ENCODE assay signal across 8 cellular contexts in the genomic region with DNA sequence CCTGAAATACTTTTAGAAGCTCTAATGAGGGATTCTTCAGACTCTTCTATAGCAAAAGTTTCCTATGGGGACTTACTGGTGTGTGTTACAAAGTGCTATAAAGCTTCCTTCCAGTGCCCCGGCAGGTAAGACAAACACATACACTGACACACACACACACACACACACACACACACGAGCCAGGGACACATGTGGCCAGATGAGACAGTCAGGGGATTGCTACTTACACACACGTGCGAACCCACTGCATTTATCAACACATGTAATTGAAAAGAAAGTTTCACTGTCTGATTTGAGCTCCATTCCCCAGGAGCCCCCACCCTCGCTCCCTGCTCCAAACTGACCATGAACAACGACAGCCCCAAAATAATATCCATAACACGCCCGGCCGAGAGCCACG.
DNase-seq lines count a peak whose midpoint lies in the region; ATAC-seq, FAIRE-seq and TF ChIP-seq lines count a peak whose summit lies in the region.

No MANE protein-coding gene starts in this region.

- H3K4me2 ChIP-seq in GM23338 (peak overlapping the region; percentile 76), keratinocyte (ENCODE audit: control insufficient read depth, extremely low read depth, insufficient read depth, low read depth, low read length) (peak overlapping the region; percentile 99), smooth muscle cell (peak overlapping the region; percentile 100)

- H3K9me3 ChIP-seq in ascending aorta, result no peaks in the 10 kb centered on the region
- H3K9me3 ChIP-seq in keratinocyte (ENCODE audit: control insufficient read depth, low read depth, low read length), result no peaks in the 10 kb centered on the region
- H3K9me3 ChIP-seq in smooth muscle cell (replicated peaks; ENCODE audit: low read depth), result no peaks in the 10 kb centered on the region

- H3K9me1 ChIP-seq in keratinocyte (ENCODE audit: control insufficient read depth, extremely low read depth, insufficient read depth, low read length), result no peaks in the 10 kb centered on the region

- H3F3A ChIP-seq in GM23338 (replicated peaks; ENCODE audit: low read depth), result no peaks in the 10 kb centered on the region
- peaks cover 17% of the 10 kb centered on the region for H3F3A ChIP-seq in smooth muscle cell (ENCODE audit: low read depth)

- H3K36me3 Mint-ChIP-seq in GM23338 (ENCODE audit: low read depth), result peaks cover 10% of the 10 kb centered on the region

- 61% methylated on average over 10 of the region's 10 CpGs for WGBS in smooth muscle cell (ENCODE audit: low lambda C conversion rate)

- intact Hi-C loops in ascending aorta (cut with DNase I), result loop anchor here (1.0 kb wide), 1 partner anchor 22 kb away; no protein-coding TSS in a partner anchor

- no peaks in the 10 kb centered on the region for H4K20me1 ChIP-seq in GM23338 (replicated peaks; ENCODE audit: insufficient read depth)
- H4K20me1 ChIP-seq in keratinocyte (ENCODE audit: control insufficient read depth, extremely low read depth, insufficient read depth, low read length), result no peaks in the 10 kb centered on the region
- no peaks in the 10 kb centered on the region for H4K20me1 ChIP-seq in smooth muscle cell (ENCODE audit: low read depth)

- peaks cover 21% of the 10 kb centered on the region for H3K27me3 Mint-ChIP-seq in GM23338 (ENCODE audit: insufficient read depth, low read depth, poor library complexity)

- H3K27ac ChIP-seq in GM23338 (ENCODE audit: low read depth) (peak overlapping the region; percentile 88), ascending aorta (peak overlapping the region in 1 of 2 donors; percentile 64), keratinocyte (ENCODE audit: control insufficient read depth, insufficient read depth, low read length) (peak overlapping the region; percentile 66), smooth muscle cell (ENCODE audit: low read depth) (no peak overlapping the region)

- no peaks in the 10 kb centered on the region for H3K79me2 ChIP-seq in GM23338 (replicated peaks; ENCODE audit: insufficient read depth)
- H3K79me2 ChIP-seq in keratinocyte (ENCODE audit: control insufficient read depth, insufficient read depth, low read length), result peaks cover 15% of the 10 kb centered on the region
- H3K79me2 ChIP-seq in smooth muscle cell (ENCODE audit: low read depth), result no peaks in the 10 kb centered on the region

- H3K9me2 ChIP-seq in GM23338 (ENCODE audit: insufficient read depth), result no peaks in the 10 kb centered on the region

- peaks cover 86% of the 10 kb centered on the region for H3K4me1 Mint-ChIP-seq in GM23338

- H3K4me1 ChIP-seq in GM23338 (ENCODE audit: insufficient read depth) (peaks cover 52% of the 10 kb centered on the region), ascending aorta (peaks cover 5 to 15% of the 10 kb centered on the region in 2 donors), keratinocyte (ENCODE audit: control insufficient read depth, extremely low read depth, insufficient read depth, low read length) (peaks cover 56% of the 10 kb centered on the region), smooth muscle cell (ENCODE audit: low read depth) (peaks cover 37% of the 10 kb centered on the region)

- H3K9ac ChIP-seq in keratinocyte (ENCODE audit: control insufficient read depth, extremely low read depth, insufficient read depth, low read length), result peak overlapping the region; percentile 79
- no peak overlapping the region for H3K9ac ChIP-seq in smooth muscle cell (ENCODE audit: low read depth)

- H3K36me3 ChIP-seq in GM23338 (ENCODE audit: insufficient read depth), result no peaks in the 10 kb centered on the region
- no peaks in the 10 kb centered on the region for H3K36me3 ChIP-seq in ascending aorta
- no peaks in the 10 kb centered on the region for H3K36me3 ChIP-seq in keratinocyte (ENCODE audit: control insufficient read depth in 2 of 2, extremely low read depth in 1 of 2, insufficient read depth in 2 of 2, low read length in 2 of 2)
- H3K36me3 ChIP-seq in smooth muscle cell (ENCODE audit: low read depth), result no peaks in the 10 kb centered on the region

- TF ChIP-seq CTCF in GM23338 (conservative IDR thresholded peaks at IDR 0.05; ENCODE audit: low read depth in 2 of 2), result no peak
- TF ChIP-seq CTCF in ascending aorta (IDR thresholded peaks at IDR 0.05), result no peak
- no peak for TF ChIP-seq CTCF in keratinocyte (optimal IDR thresholded peaks at IDR 0.05 in 1 of 3, IDR thresholded peaks at IDR 0.05 in 1 of 3, conservative IDR thresholded peaks at IDR 0.05 in 1 of 3; ENCODE audit: extremely low read depth in 1 of 3, insufficient read depth in 2 of 3, low read length in 3 of 3)
- no peak for TF ChIP-seq CTCF in smooth muscle cell (IDR thresholded peaks at IDR 0.05; ENCODE audit: borderline replicate concordance, insufficient read depth, poor library complexity, severe bottlenecking)

- peak overlapping the region; percentile 47 for H3K4me3 ChIP-seq in GM23338
- H3K4me3 ChIP-seq in ascending aorta, result peak overlapping the region; percentile 56 to 58
- peak overlapping the region; percentile 48 to 85 (median 71) for H3K4me3 ChIP-seq in keratinocyte (ENCODE audit: control insufficient read depth in 2 of 3, extremely low read depth in 1 of 3, insufficient read depth in 2 of 3, low read depth in 1 of 3, low read length in 3 of 3)
- H3K4me3 ChIP-seq in smooth muscle cell, result peak overlapping the region; percentile 76

- H3K9me3 Mint-ChIP-seq in GM23338, result no peaks in the 10 kb centered on the region

- peak overlapping the region; percentile 88 for H3K4me3 Mint-ChIP-seq in GM23338

- dilution Hi-C loops in keratinocyte (cut with MboI; ENCODE audit: extremely low pct_ligation_motif_present, low sequenced_read_pairs), result no loop called here

- peak overlapping the region; percentile 88 for H3K27ac Mint-ChIP-seq in GM23338

- no peak for DNase-seq in GM23338 (ENCODE audit: low spot score)
- no peak for DNase-seq in ascending aorta (ENCODE audit: low spot score in 2 of 2)
- DNase-seq in keratinocyte (ENCODE audit: low read depth, low spot score), result no peak
- DNase-seq in smooth muscle cell (lab: John Stamatoyannopoulos, UW; ENCODE audit: unreplicated experiment), result no peak
- DNase-seq in AML-193 (lab: John Stamatoyannopoulos, UW), result no peak
- DNase-seq in DMS114 treated with DMSO at 0.1 percent for 48 hours (lab: John Stamatoyannopoulos, UW; ENCODE audit: unreplicated experiment), result no peak
- no peak for DNase-seq in NCI-H1930 (lab: John Stamatoyannopoulos, UW)
- DNase-seq in activated CD4-positive, alpha-beta T cell treated with anti-CD3 and anti-CD28 coated beads, Interleukin-2, amount 50 U/mL, for 1 hour, result no peak

- H3K27me3 ChIP-seq in GM23338 (ENCODE audit: insufficient read depth) (no peaks in the 10 kb centered on the region), ascending aorta (no peaks in the 10 kb centered on the region), keratinocyte (ENCODE audit: control insufficient read depth, extremely low read depth, insufficient read depth, low read length) (no peaks in the 10 kb centered on the region), smooth muscle cell (ENCODE audit: low read depth) (no peaks in the 10 kb centered on the region)

- no peak for FAIRE-seq in keratinocyte (lab: Jason Lieb, UNC)

- ATAC-seq in GM23338, result no peak

- H2AFZ ChIP-seq in GM23338 (no peak overlapping the region), keratinocyte (ENCODE audit: control insufficient read depth, low read length) (no peak overlapping the region), smooth muscle cell (ENCODE audit: low read depth) (peak overlapping the region; percentile 96)

TF ChIP-seq in GM23338, 12 proteins besides CTCF, POLR2A, EP300 and RAD21 (continues in another document):
- TF ChIP-seq JUNB (IDR thresholded peaks at IDR 0.05; ENCODE audit: unreplicated experiment), result no peak
- TF ChIP-seq POLR2AphosphoS5 (IDR thresholded peaks at IDR 0.05; ENCODE audit: low read depth), result no peak
- TF ChIP-seq STAT1 (IDR thresholded peaks at IDR 0.05; ENCODE audit: unreplicated experiment), result no peak
- TF ChIP-seq, protein P1, sequence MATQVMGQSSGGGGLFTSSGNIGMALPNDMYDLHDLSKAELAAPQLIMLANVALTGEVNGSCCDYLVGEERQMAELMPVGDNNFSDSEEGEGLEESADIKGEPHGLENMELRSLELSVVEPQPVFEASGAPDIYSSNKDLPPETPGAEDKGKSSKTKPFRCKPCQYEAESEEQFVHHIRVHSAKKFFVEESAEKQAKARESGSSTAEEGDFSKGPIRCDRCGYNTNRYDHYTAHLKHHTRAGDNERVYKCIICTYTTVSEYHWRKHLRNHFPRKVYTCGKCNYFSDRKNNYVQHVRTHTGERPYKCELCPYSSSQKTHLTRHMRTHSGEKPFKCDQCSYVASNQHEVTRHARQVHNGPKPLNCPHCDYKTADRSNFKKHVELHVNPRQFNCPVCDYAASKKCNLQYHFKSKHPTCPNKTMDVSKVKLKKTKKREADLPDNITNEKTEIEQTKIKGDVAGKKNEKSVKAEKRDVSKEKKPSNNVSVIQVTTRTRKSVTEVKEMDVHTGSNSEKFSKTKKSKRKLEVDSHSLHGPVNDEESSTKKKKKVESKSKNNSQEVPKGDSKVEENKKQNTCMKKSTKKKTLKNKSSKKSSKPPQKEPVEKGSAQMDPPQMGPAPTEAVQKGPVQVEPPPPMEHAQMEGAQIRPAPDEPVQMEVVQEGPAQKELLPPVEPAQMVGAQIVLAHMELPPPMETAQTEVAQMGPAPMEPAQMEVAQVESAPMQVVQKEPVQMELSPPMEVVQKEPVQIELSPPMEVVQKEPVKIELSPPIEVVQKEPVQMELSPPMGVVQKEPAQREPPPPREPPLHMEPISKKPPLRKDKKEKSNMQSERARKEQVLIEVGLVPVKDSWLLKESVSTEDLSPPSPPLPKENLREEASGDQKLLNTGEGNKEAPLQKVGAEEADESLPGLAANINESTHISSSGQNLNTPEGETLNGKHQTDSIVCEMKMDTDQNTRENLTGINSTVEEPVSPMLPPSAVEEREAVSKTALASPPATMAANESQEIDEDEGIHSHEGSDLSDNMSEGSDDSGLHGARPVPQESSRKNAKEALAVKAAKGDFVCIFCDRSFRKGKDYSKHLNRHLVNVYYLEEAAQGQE (IDR thresholded peaks at IDR 0.05; ENCODE audit: unreplicated experiment), result no peak
- TF ChIP-seq EZH2 (IDR thresholded peaks at IDR 0.05; ENCODE audit: low read depth, unreplicated experiment), result no peak
- TF ChIP-seq ZNF331 (CRISPR knock-in tag; IDR thresholded peaks at IDR 0.05; ENCODE audit: low read depth), result no peak
- TF ChIP-seq CREB1 (CRISPR knock-in tag; IDR thresholded peaks at IDR 0.05; ENCODE audit: low read depth), result no peak
- no peak for TF ChIP-seq ZNF114 (CRISPR knock-in tag; IDR thresholded peaks at IDR 0.05)
- no peak for TF ChIP-seq EZH2phosphoT487 (IDR thresholded peaks at IDR 0.05; ENCODE audit: unreplicated experiment)
